11 cellular contexts compared by ENCODE assay signal in the genomic region with DNA sequence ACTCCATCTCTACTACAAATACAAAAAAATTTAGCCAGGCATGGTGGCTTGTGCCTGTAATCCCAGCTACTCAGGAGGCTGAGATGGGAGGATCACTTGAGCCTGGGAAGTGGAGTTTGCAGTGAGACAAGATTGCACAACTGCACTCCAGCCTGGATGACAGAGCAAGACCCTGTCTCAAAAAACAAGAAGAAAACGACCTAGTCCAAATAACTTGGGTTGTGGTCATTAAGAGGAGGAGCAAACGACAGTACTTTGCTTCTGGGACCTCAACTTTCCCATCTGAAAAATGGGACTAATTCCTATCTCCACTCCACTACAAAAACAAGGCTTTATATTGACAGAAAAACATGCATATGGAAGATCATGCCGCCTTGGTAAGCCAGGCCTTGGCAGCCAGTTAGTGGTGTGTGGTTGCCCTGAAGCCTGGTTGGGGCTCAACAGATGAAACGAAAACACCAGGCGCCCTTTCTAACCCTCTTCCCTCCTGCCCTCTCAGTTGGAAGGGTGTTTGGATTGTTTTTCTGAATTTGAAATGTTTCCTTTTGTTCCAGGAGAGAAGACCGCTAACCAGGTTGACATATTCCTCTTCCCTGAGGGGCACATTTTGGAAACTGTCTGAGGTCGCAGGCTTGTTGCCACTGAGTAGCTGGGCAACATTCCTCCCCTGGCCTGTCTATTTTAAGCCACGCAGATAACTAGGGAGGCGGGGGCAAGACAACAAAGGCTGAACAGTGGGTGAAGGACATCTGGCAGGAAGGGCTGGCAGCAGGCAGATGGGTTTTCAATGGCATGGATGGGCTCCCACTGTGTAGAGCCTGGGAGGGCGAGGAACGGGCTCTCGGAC. TPM values are rescaled to one million over a fixed set of nuclear protein-coding genes. Genes with fewer than 3 reads are reported as not detected.
DNase-seq lines count a peak whose midpoint lies in the region; ATAC-seq and TF ChIP-seq lines count a peak whose summit lies in the region.
"Had no signal": no experiment of that assay in that cellular context is flagged by ENCODE, and none has a peak within 500 bp of the region (broad histone marks: within the 10 kb centered on the region; RNA-seq: fewer than 3 reads in every experiment).

No MANE protein-coding gene starts in this region.

- H4K20me1 ChIP-seq in HCT116 (ENCODE audit: insufficient read depth), result no peaks in the 10 kb centered on the region

- H3K27me3 ChIP-seq in HCT116 (ENCODE audit: insufficient read depth, low read length) (no peaks in the 10 kb centered on the region), cardiac muscle cell (no peaks in the 10 kb centered on the region), foreskin keratinocyte (no peaks in the 10 kb centered on the region), tibial nerve (no peaks in the 10 kb centered on the region)
- H3K27me3 ChIP-seq: vagina had no signal

- RAD21 ChIA-PET in HCT116 (lab: Charles Lee; ENCODE audit: low non-redundant PET in 1 of 2, low total read pairs in 2 of 2, uncharacterized antibody in 2 of 2, unreplicated experiment in 2 of 2), result no interaction called here

- H3K27me3 Mint-ChIP-seq in progenitor cell of endocrine pancreas, result no peaks in the 10 kb centered on the region

- H3K27ac ChIP-seq in HCT116 (ENCODE audit: low read depth, low read length) (no peak overlapping the region), cardiac muscle cell (peak overlapping the region; percentile 93), foreskin keratinocyte (no peak overlapping the region), tibial nerve (no peak overlapping the region)
- H3K27ac ChIP-seq: vagina had no signal

- peak overlapping the region; percentile 27 for H3K4me2 ChIP-seq in HCT116 (ENCODE audit: low read length)

- TF ChIP-seq CTCF in HCT116 (IDR thresholded peaks at IDR 0.05 in 2 of 3, conservative IDR thresholded peaks at IDR 0.05 in 1 of 3; ENCODE audit: borderline replicate concordance in 1 of 3, insufficient read depth in 1 of 3, low read depth in 2 of 3, low read length in 2 of 3) (no peak), cardiac muscle cell (IDR thresholded peaks at IDR 0.05; ENCODE audit: low read depth, low read length) (no peak), progenitor cell of endocrine pancreas (IDR thresholded peaks at IDR 0.05; ENCODE audit: unreplicated experiment) (no peak), foreskin keratinocyte (conservative IDR thresholded peaks at IDR 0.05) (no peak), tibial nerve (IDR thresholded peaks at IDR 0.05) (no peak)

- 68 to 71% methylated on average over 11 to 12 of the region's 12 CpGs for WGBS in tibial nerve, 2 donors

- TF ChIP-seq EP300 in tibial nerve (IDR thresholded peaks at IDR 0.05), result no peak

- no TSS peak for BruUV-seq in HCT116 (replicated peaks; lab: Mats Ljungman, UMichigan)

- intact Hi-C loops in HCT116 (cut with micrococcal nuclease), result no loop called here

- CTCF ChIA-PET in HCT116 (lab: Charles Lee), result no interaction called here

- H2AFZ ChIP-seq in HCT116 (ENCODE audit: low read depth, low read length, poor library complexity, severe bottlenecking), result no peak overlapping the region

- POLR2A ChIA-PET in HCT116 (lab: Charles Lee), result interaction anchor here (0.6 kb wide), 1 partner anchor 706 kb away, joined by 3 read pairs; a partner anchor contains a TSS

- peak overlapping the region; percentile 39 for H3K27ac Mint-ChIP-seq in progenitor cell of endocrine pancreas
- H3K27ac Mint-ChIP-seq: HFFc6 had no signal

- H3K36me3 Mint-ChIP-seq in progenitor cell of endocrine pancreas (ENCODE audit: insufficient read depth), result no peaks in the 10 kb centered on the region

- H3K4me3 Mint-ChIP-seq in progenitor cell of endocrine pancreas (ENCODE audit: low read depth), result no peak overlapping the region
- H3K4me3 Mint-ChIP-seq: HFFc6 had no signal

- H3K9ac ChIP-seq in HCT116 (ENCODE audit: low read length), result no peak overlapping the region

- peaks cover 2% of the 10 kb centered on the region for H3K4me1 Mint-ChIP-seq in progenitor cell of endocrine pancreas (ENCODE audit: low read depth)

- H3K9me2 ChIP-seq in HCT116 (ENCODE audit: insufficient read depth), result no peaks in the 10 kb centered on the region

- no peak for ATAC-seq in HCT116
- ATAC-seq in foreskin keratinocyte, result no peak

- TF ChIP-seq RAD21 in HCT116 (IDR thresholded peaks at IDR 0.05; ENCODE audit: low read depth), result no peak

- H3K4me3 ChIP-seq in HCT116 (replicated peaks in 1 of 2; ENCODE audit: low read depth in 1 of 2, low read length in 2 of 2) (no peak overlapping the region), cardiac muscle cell (no peak overlapping the region), tibial nerve (no peak overlapping the region)
- H3K4me3 ChIP-seq: vagina had no signal

- TF ChIP-seq POLR2A in HCT116 (IDR thresholded peaks at IDR 0.05; ENCODE audit: borderline replicate concordance, extremely low read depth, insufficient read depth, insufficient read length), result no peak
- TF ChIP-seq POLR2A in tibial nerve (IDR thresholded peaks at IDR 0.05), result no peak

- no peak for DNase-seq in HCT116 (ENCODE audit: low read depth, low spot score)
- DNase-seq in NCI-H748 (lab: John Stamatoyannopoulos, UW; ENCODE audit: unreplicated experiment), result peak; percentile 85
- DNase-seq in cardiac muscle cell (ENCODE audit: low read depth in 1 of 2, low spot score in 1 of 2), result peak in 1 of 2 donors; percentile 77
- no peak for DNase-seq in progenitor cell of endocrine pancreas (ENCODE audit: low spot score, unreplicated experiment)
- no peak for DNase-seq in HCEC 1CT
- no peak for DNase-seq in NOMO-1 (lab: John Stamatoyannopoulos, UW; ENCODE audit: unreplicated experiment in 2 of 2)
- DNase-seq in foreskin keratinocyte, result no peak
- no peak for DNase-seq in tibial nerve (ENCODE audit: low spot score in 2 of 2)
- DNase-seq: HFFc6; stimulated activated CD4-positive, alpha-beta T cell treated with anti-CD3 and anti-CD28 coated beads, Interleukin-2, amount 100 ng/mL, for 48 hours had no signal

- no peaks in the 10 kb centered on the region for H3K9me3 ChIP-seq in HCT116 (ENCODE audit: control insufficient read depth in 1 of 2, insufficient read depth in 1 of 2, low read depth in 1 of 2, low read length in 2 of 2)
- H3K9me3 ChIP-seq in cardiac muscle cell (ENCODE audit: low read depth), result no peaks in the 10 kb centered on the region
- H3K9me3 ChIP-seq in tibial nerve, result no peaks in the 10 kb centered on the region
- H3K9me3 ChIP-seq: vagina had no signal

- H3K79me2 ChIP-seq in HCT116 (ENCODE audit: insufficient read depth, low read length), result no peaks in the 10 kb centered on the region

- H3K36me3 ChIP-seq in HCT116 (ENCODE audit: control insufficient read depth in 1 of 2, insufficient read depth in 2 of 2, low read length in 2 of 2) (no peaks in the 10 kb centered on the region), cardiac muscle cell (no peaks in the 10 kb centered on the region), tibial nerve (no peaks in the 10 kb centered on the region)
- H3K36me3 ChIP-seq: vagina had no signal

- no peaks in the 10 kb centered on the region for H3K9me3 Mint-ChIP-seq in progenitor cell of endocrine pancreas (ENCODE audit: low read depth)
- H3K9me3 Mint-ChIP-seq: HFFc6 had no signal

- H3K4me1 ChIP-seq in HCT116 (ENCODE audit: control insufficient read depth in 1 of 2, insufficient read depth in 2 of 2, low read length in 2 of 2) (peaks cover 12 to 18% of the 10 kb centered on the region in 2 experiments), cardiac muscle cell (ENCODE audit: low read depth) (peaks cover 16% of the 10 kb centered on the region), foreskin keratinocyte (no peaks in the 10 kb centered on the region), tibial nerve (no peaks in the 10 kb centered on the region)
- H3K4me1 ChIP-seq: vagina had no signal

TF ChIP-seq in HCT116, 20 proteins besides CTCF, POLR2A, EP300 and RAD21:
- TF ChIP-seq EZH2phosphoT487 (IDR thresholded peaks at IDR 0.05; ENCODE audit: borderline replicate concordance) (no peak), CBX3 (IDR thresholded peaks at IDR 0.05; ENCODE audit: low read depth) (0 out of 2 replicates have a peak, but pooled peaks have one; percentile 32)

RNA-seq across cellular contexts. Expression of a gene that starts 13.7 kb away (rescaled TPM):
- total RNA-seq in HCT116 (2021; ENCODE audit: unreplicated experiment) (55.0 TPM), cardiac muscle cell (47.3 and 52.1 TPM in 2 replicates), progenitor cell of endocrine pancreas (22.9 and 24.2 TPM in 2 replicates), foreskin keratinocyte (49.3 and 59.0 TPM in 2 replicates), tibial nerve (10 to 100 TPM; 24.5 to 28.4 (median 25.8) TPM)
- polyA plus RNA-seq in HCT116 (2012), result 48.3 and 53.6 TPM in 2 replicates
- polyA plus RNA-seq in cardiac muscle cell (31.7 and 47.4 TPM in 2 replicates), foreskin keratinocyte (47.0 and 56.0 TPM in 2 replicates)

RNA-seq across cellular contexts. Expression of a gene that starts 56.6 kb away (rescaled TPM):
- total RNA-seq in HCT116 (2021; ENCODE audit: unreplicated experiment), result 14.7 TPM
- 9.8 and 10.6 TPM in 2 replicates for polyA plus RNA-seq in HCT116 (2012)
- 9.7 and 13.0 TPM in 2 replicates for total RNA-seq in cardiac muscle cell
- 5.2 and 10.0 TPM in 2 replicates for polyA plus RNA-seq in cardiac muscle cell
- 10.4 and 10.5 TPM in 2 replicates for total RNA-seq in progenitor cell of endocrine pancreas
- 10.0 and 11.0 TPM in 2 replicates for total RNA-seq in foreskin keratinocyte
- 5.8 and 6.3 TPM in 2 replicates for polyA plus RNA-seq in foreskin keratinocyte
- total RNA-seq in tibial nerve, result 10 to 100 TPM in 1 of 4 donors, 1 to 10 TPM in 3; 4.2 to 11.4 (median 6.0) TPM
